In genomic region chr22:28940441-28940840, GRCh38 we compare ENCODE assay signal across 24 cellular contexts. TPM values are rescaled to one million over a fixed set of nuclear protein-coding genes. Genes with fewer than 3 reads are reported as not detected.
A peak's percentile ranks its signal among the peaks of the same experiment; 100 is the strongest.
DNase-seq lines count a peak whose midpoint lies in the region; ATAC-seq, FAIRE-seq and TF ChIP-seq lines count a peak whose summit lies in the region.
"Had no signal": no experiment of that assay in that cellular context is flagged by ENCODE, and none has a peak within 500 bp of the region (broad histone marks: within the 10 kb centered on the region; RNA-seq: fewer than 3 reads in every experiment).

No MANE protein-coding gene starts in this region.

- H3K4me3 ChIP-seq in A549 (no peak overlapping the region), liver (ENCODE audit: low read depth in 1 of 3, low read length in 3 of 3) (no peak overlapping the region), trophoblast cell (ENCODE audit: low read depth, low read length) (no peak overlapping the region), esophagus muscularis mucosa (no peak overlapping the region)
- H3K4me3 ChIP-seq: BLaER1 treated with 17β-estradiol and CSF1 and Interleukin-3, amounts not matched to agents 10 nM and 100 nM had no signal

- no peaks in the 10 kb centered on the region for H3K27me3 Mint-ChIP-seq in WTC11 (ENCODE audit: low read depth)

- no peak overlapping the region for H3K23ac ChIP-seq in trophoblast cell (ENCODE audit: low read length)

- H3K9ac ChIP-seq in liver (ENCODE audit: low read depth in 1 of 2, low read length in 2 of 2) (no peak overlapping the region), trophoblast cell (ENCODE audit: low read length) (no peak overlapping the region)
- H3K9ac ChIP-seq: BLaER1 treated with 17β-estradiol and CSF1 and Interleukin-3, amounts not matched to agents 10 nM and 100 nM had no signal

- H3K36me3 ChIP-seq in liver (ENCODE audit: control insufficient read depth in 4 of 4, insufficient read depth in 3 of 4, low read depth in 1 of 4, low read length in 3 of 4) (no peaks in the 10 kb centered on the region), trophoblast cell (ENCODE audit: control insufficient read depth in 1 of 2, insufficient read depth in 2 of 2, low read length in 2 of 2) (no peaks in the 10 kb centered on the region), esophagus muscularis mucosa (no peaks in the 10 kb centered on the region)

- no peak overlapping the region for H2AFZ ChIP-seq in trophoblast cell (ENCODE audit: insufficient read depth, low read length, poor library complexity)

- intact Hi-C loops in posterior cingulate gyrus (cut with DNase I) = no loop called here
- intact Hi-C loops in esophagus muscularis mucosa (cut with DNase I) = no loop called here

- H3K9me3 ChIP-seq in A549 (no peaks in the 10 kb centered on the region), liver (ENCODE audit: control insufficient read depth in 4 of 4, low read length in 3 of 4) (no peaks in the 10 kb centered on the region), trophoblast cell (ENCODE audit: insufficient read depth, low read depth, low read length) (no peaks in the 10 kb centered on the region), esophagus muscularis mucosa (no peaks in the 10 kb centered on the region)

- no peak overlapping the region for H4K8ac ChIP-seq in trophoblast cell (ENCODE audit: low read depth, low read length)

- H3K79me2 ChIP-seq in trophoblast cell (ENCODE audit: control insufficient read depth, insufficient read depth, low read length, poor library complexity) = no peaks in the 10 kb centered on the region

- H3K9me3 Mint-ChIP-seq in WTC11 = no peaks in the 10 kb centered on the region; the same call in 1 of the 2 replicates
- H3K9me3 Mint-ChIP-seq: CD8-positive, alpha-beta memory T cell; HFFc6 had no signal

- no peak for TF ChIP-seq CTCF in A549 (IDR thresholded peaks at IDR 0.05)
- no peak for TF ChIP-seq CTCF in WTC11 (IDR thresholded peaks at IDR 0.05)
- no peak for TF ChIP-seq CTCF in liver (IDR thresholded peaks at IDR 0.05; ENCODE audit: low read depth, low read length, missing input control)
- no peak for TF ChIP-seq CTCF in esophagus muscularis mucosa (IDR thresholded peaks at IDR 0.05)

- no peak overlapping the region for H2BK5ac ChIP-seq in trophoblast cell (ENCODE audit: low read depth, low read length, poor library complexity)

- peak overlapping the region; percentile 89 for H3K27ac Mint-ChIP-seq in WTC11
- H3K27ac Mint-ChIP-seq: HFFc6 had no signal

- H2AK5ac ChIP-seq in trophoblast cell (ENCODE audit: low read length) = no peak overlapping the region

- H3K4me2 ChIP-seq in A549 (0 out of 3 replicates have a peak overlapping the region, but pooled peaks have one; percentile 5), trophoblast cell (ENCODE audit: low read length) (no peak overlapping the region)
- H3K4me2 ChIP-seq: BLaER1 treated with 17β-estradiol and CSF1 and Interleukin-3, amounts not matched to agents 10 nM and 100 nM had no signal

- DNase-seq in A549 (ENCODE audit: low read depth in 1 of 2, low spot score in 1 of 2) (no peak), WTC11 (ENCODE audit: low spot score) (no peak), trophoblast cell (no peak), posterior cingulate gyrus (no peak), GOT3 (lab: John Stamatoyannopoulos, UW) (no peak), esophagus muscularis mucosa (ENCODE audit: extremely low spot score) (no peak)
- DNase-seq: CD8-positive, alpha-beta memory T cell; DMS79; HFFc6; KBM-7; MV-4-11; NCI-H1417; NCI-H187 treated with DMSO at 0.1 percent for 48 hours; NCI-H748 treated with DMSO at 0.1 percent for 48 hours; OCI-M1; SIG-M5 had no signal

- TF ChIP-seq EP300 in A549 (IDR thresholded peaks at IDR 0.05) (no peak), esophagus muscularis mucosa (IDR thresholded peaks at IDR 0.05) (no peak)

- H3K27me3 ChIP-seq in liver (ENCODE audit: control insufficient read depth in 4 of 4, insufficient read depth in 4 of 4, low read length in 3 of 4) (no peaks in the 10 kb centered on the region), trophoblast cell (ENCODE audit: insufficient read depth, low read length) (no peaks in the 10 kb centered on the region), esophagus muscularis mucosa (no peaks in the 10 kb centered on the region)
- H3K27me3 ChIP-seq: BLaER1 treated with 17β-estradiol and CSF1 and Interleukin-3, amounts not matched to agents 10 nM and 100 nM had no signal

- WGBS in A549 (ENCODE audit: missing lambda C conversion rate) = 69% methylated on average over 5 of the region's 5 CpGs
- WGBS in liver = 51% methylated on average over 5 of the region's 5 CpGs
- no CpG with 5 or more reads among the region's 5 CpGs for WGBS in trophoblast cell (ENCODE audit: extremely low coverage, insufficient coverage, insufficient read length)
- WGBS in esophagus muscularis mucosa = 74% methylated on average over 5 of the region's 5 CpGs

- no peak overlapping the region for H3K14ac ChIP-seq in trophoblast cell (ENCODE audit: low read length)

- H2BK120ac ChIP-seq in trophoblast cell (ENCODE audit: insufficient read depth, low read length, poor library complexity) = no peak overlapping the region

- no peak for TF ChIP-seq RAD21 in A549 (conservative IDR thresholded peaks at IDR 0.05 in 1 of 2, IDR thresholded peaks at IDR 0.05 in 1 of 2)
- TF ChIP-seq RAD21 in liver (IDR thresholded peaks at IDR 0.05) = no peak

- TF ChIP-seq POLR2A in A549 (IDR thresholded peaks at IDR 0.05; ENCODE audit: low read length) (no peak), esophagus muscularis mucosa (IDR thresholded peaks at IDR 0.05; ENCODE audit: low read depth) (no peak)

- POLR2A ChIA-PET in A549 (lab: Yijun Ruan, JAX) = no interaction called here
- POLR2A ChIA-PET in WTC11 (lab: Charles Lee) = interaction anchor here (0.6 kb wide), 1 partner anchor 18 kb away, joined by 4 read pairs; no protein-coding TSS in a partner anchor

- FAIRE-seq in A549 (lab: Jason Lieb, UNC) = no peak
- FAIRE-seq: A204.1, D721Med, H1, HTR-8/SVneo had no signal

- CTCF ChIA-PET in A549 (lab: Yijun Ruan, JAX) = interaction anchor here (0.6 kb wide), 1 partner anchor 171 kb away, joined by 3 read pairs; no protein-coding TSS in a partner anchor
- CTCF ChIA-PET in WTC11 (lab: Charles Lee) = interaction anchor here (0.9 kb wide), 1 partner anchor 319 kb away, joined by 4 read pairs; no protein-coding TSS in a partner anchor

- H3K4ac ChIP-seq in trophoblast cell (ENCODE audit: low read depth, low read length) = peak overlapping the region; percentile 57

- H4K91ac ChIP-seq in trophoblast cell (ENCODE audit: low read depth, low read length) = no peak overlapping the region

- peaks cover 61% of the 10 kb centered on the region for H3K4me1 Mint-ChIP-seq in WTC11
- H3K4me1 Mint-ChIP-seq: CD8-positive, alpha-beta memory T cell had no signal

- H3K4me1 ChIP-seq in A549 (peaks cover 41% of the 10 kb centered on the region), liver (ENCODE audit: control insufficient read depth in 4 of 4, insufficient read depth in 4 of 4, low read length in 3 of 4) (peaks cover 0 to 27% (median 10%) of the 10 kb centered on the region in 4 donors), trophoblast cell (ENCODE audit: control insufficient read depth in 1 of 2, insufficient read depth in 2 of 2, low read length in 2 of 2) (peaks cover 4 to 13% of the 10 kb centered on the region in 2 experiments), esophagus muscularis mucosa (peaks cover 0 to 45% (median 36%) of the 10 kb centered on the region in 4 donors)

- H3K79me1 ChIP-seq in trophoblast cell (ENCODE audit: low read length) = no peaks in the 10 kb centered on the region

- H3K4me3 Mint-ChIP-seq in WTC11 = no peak overlapping the region
- H3K4me3 Mint-ChIP-seq: CD8-positive, alpha-beta memory T cell; HFFc6 had no signal

- H3K18ac ChIP-seq in trophoblast cell (ENCODE audit: low read length) = no peak overlapping the region

- ATAC-seq in A549 (no peak), WTC11 (no peak), GM19324 (IDR thresholded peaks at IDR 0.05; ENCODE audit: low FRiP score, unreplicated experiment) (no peak)

- H3K27ac ChIP-seq in A549 (peak overlapping the region in 1 of 2 experiments; percentile 14; a peak in 1 of 6 replicates), liver (ENCODE audit: low read depth in 1 of 2, low read length in 2 of 2) (no peak overlapping the region), trophoblast cell (ENCODE audit: low read depth, low read length) (no peak overlapping the region), esophagus muscularis mucosa (replicated peaks in 1 of 4) (peak overlapping the region in 1 of 4 donors; percentile 3)
- H3K27ac ChIP-seq: BLaER1 treated with 17β-estradiol and CSF1 and Interleukin-3, amounts not matched to agents 10 nM and 100 nM; HL-60 had no signal

- H2BK12ac ChIP-seq in trophoblast cell (ENCODE audit: low read length) = no peak overlapping the region

- H3K36me3 Mint-ChIP-seq in WTC11 = no peaks in the 10 kb centered on the region
- H3K36me3 Mint-ChIP-seq: CD8-positive, alpha-beta memory T cell had no signal

- H4K12ac ChIP-seq in trophoblast cell (ENCODE audit: low read depth, low read length) = no peak overlapping the region

TF ChIP-seq in A549, 52 proteins besides CTCF, POLR2A, EP300 and RAD21 (continues in another document):
- no peak for TF ChIP-seq EHF (CRISPR knock-in tag; IDR thresholded peaks at IDR 0.05)
- TF ChIP-seq SREBF2 (IDR thresholded peaks at IDR 0.05) = no peak

TF ChIP-seq in WTC11, 78 proteins besides CTCF, POLR2A, EP300 and RAD21 (continues in another document):
- TF ChIP-seq MYBL2 (CRISPR knock-in tag; IDR thresholded peaks at IDR 0.05) = no peak
- TF ChIP-seq ZNF219 (CRISPR knock-in tag; IDR thresholded peaks at IDR 0.05; ENCODE audit: borderline replicate concordance) = no peak
- no peak for TF ChIP-seq RORB (CRISPR knock-in tag; IDR thresholded peaks at IDR 0.05)
- TF ChIP-seq NFATC4 (CRISPR knock-in tag; IDR thresholded peaks at IDR 0.05) = no peak
- TF ChIP-seq GRHL2 (CRISPR knock-in tag; IDR thresholded peaks at IDR 0.05; ENCODE audit: insufficient replicate concordance, severe bottlenecking) = no peak

TF ChIP-seq in liver, 16 proteins besides CTCF, POLR2A, EP300 and RAD21:
- TF ChIP-seq GABPA (IDR thresholded peaks at IDR 0.05 in 1 of 2, conservative IDR thresholded peaks at IDR 0.05 in 1 of 2) (no peak), HNF4A (conservative IDR thresholded peaks at IDR 0.05) (peak; percentile 7 to 31)
TF ChIP-seq in liver: peak in this region for 1.

RNA-seq across cellular contexts. Expression of gene ZNRF3, which starts 57.1 kb away (rescaled TPM):
- 4.6 and 5.5 TPM in 2 replicates for polyA plus RNA-seq in A549 (2011; rRNA removed)
- polyA plus RNA-seq in A549 (2012; cell fraction: cytosol; rRNA removed) = 6.1 and 9.1 TPM in 2 replicates
- 7.8 and 14.2 TPM in 2 replicates for polyA plus RNA-seq in A549 (2012; cell fraction: nucleus; rRNA removed)
- 5.5 to 6.9 TPM (median 6.0 TPM) in 3 replicates for polyA plus RNA-seq in A549 (2017; fragmentation: RNase III; extraction: RNeasy Plus Mini Kit Qiagen cat#74134 plus additional on column Dnase treatment)
- 4.8 and 6.3 TPM in 2 replicates for polyA minus RNA-seq in A549 (2011; rRNA and poly(A)+ RNA removed)
- 20.6 to 25.4 TPM (median 21.6 TPM) in 3 replicates for total RNA-seq in WTC11 (2021)
- total RNA-seq in liver = 1 to 10 TPM; 5.0 to 5.9 TPM
- polyA plus RNA-seq in liver = 1 to 10 TPM; 2.2 to 4.4 TPM
- polyA plus RNA-seq in trophoblast cell (2013) = 13.0 and 13.6 TPM in 2 replicates
- 10 to 100 TPM; 12.9 to 29.7 (median 21.9) TPM for total RNA-seq in esophagus muscularis mucosa
